25 cellular contexts compared by ENCODE assay signal in the genomic region with DNA sequence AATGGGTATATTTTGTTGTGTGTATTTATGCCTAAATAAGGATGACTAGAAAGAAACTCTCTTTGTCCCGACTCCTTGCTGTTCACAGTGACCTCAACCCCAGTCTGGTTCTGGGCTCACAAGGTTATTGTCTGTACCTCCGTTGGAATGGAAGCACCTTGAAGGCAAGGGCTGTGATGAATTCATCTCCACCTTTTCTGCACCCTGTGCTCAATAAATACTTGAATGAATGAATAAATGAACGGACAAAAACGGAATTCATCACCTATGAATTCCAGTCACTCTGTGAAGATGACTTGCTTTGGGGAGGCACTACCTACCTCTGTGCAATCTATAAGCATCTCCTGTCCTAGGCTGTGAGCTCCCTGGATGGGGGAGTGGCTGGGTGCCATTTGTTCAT. TPM values are rescaled to one million over a fixed set of nuclear protein-coding genes. Genes with fewer than 3 reads are reported as not detected.
DNase-seq lines count a peak whose midpoint lies in the region; ATAC-seq, FAIRE-seq and TF ChIP-seq lines count a peak whose summit lies in the region.
"Had no signal": no experiment of that assay in that cellular context is flagged by ENCODE, and none has a peak within 500 bp of the region (broad histone marks: within the 10 kb centered on the region; RNA-seq: fewer than 3 reads in every experiment).

No MANE protein-coding gene starts in this region.

- peak overlapping the region in 11 of 12 donors; percentile 83 to 98 (median 91) for H3K27ac ChIP-seq in heart left ventricle
- H3K27ac ChIP-seq in endothelial cell of umbilical vein (ENCODE audit: insufficient read depth, low read depth, low read length) = peak overlapping the region; percentile 87
- H3K27ac ChIP-seq in prostate gland = peak overlapping the region; percentile 52 to 66
- H3K27ac ChIP-seq in transverse colon = peak overlapping the region; percentile 74 to 98 (median 94)
- H3K27ac ChIP-seq: C4-2B had no signal

- no peak overlapping the region for H3K4me3 Mint-ChIP-seq in natural killer cell
- H3K4me3 Mint-ChIP-seq: activated CD4-positive, alpha-beta T cell treated with anti-CD3 and anti-CD28 coated beads, Interleukin-2, amount 10 ng/mL, durations not matched to agents 24 days and 14 days; memory B cell; neural crest cell had no signal

- no peaks in the 10 kb centered on the region for H3K27me3 Mint-ChIP-seq in natural killer cell (ENCODE audit: low read depth in 2 of 2)
- H3K27me3 Mint-ChIP-seq: activated CD4-positive, alpha-beta T cell treated with anti-CD3 and anti-CD28 coated beads, Interleukin-2, amount 10 ng/mL, durations not matched to agents 24 days and 14 days had no signal

- 72 to 86% (median 79%) methylated on average over 4 of the region's 4 CpGs for WGBS in heart left ventricle, 4 donors
- WGBS in prostate gland = 92% methylated on average over 4 of the region's 4 CpGs
- 88 to 100% methylated on average over 2 to 4 of the region's 4 CpGs for WGBS in transverse colon (ENCODE audit: low coverage in 1 of 2), 2 donors

- peaks cover 96% of the 10 kb centered on the region for H3K79me2 ChIP-seq in endothelial cell of umbilical vein (ENCODE audit: control insufficient read depth, insufficient read depth, low read length)

- in situ Hi-C loops in transverse colon (cut with MboI; ENCODE audit: low pct_ligation_motif_present in 1 of 4, low pct_unique_long_range_greater_than_20kb in 1 of 4, low sequenced_read_pairs in 3 of 4) = no loop called here

- peak overlapping the region; percentile 52 for H3K9ac ChIP-seq in endothelial cell of umbilical vein (replicated peaks; ENCODE audit: extremely low read depth, insufficient read depth, low read length)

- H3K36me3 ChIP-seq in heart left ventricle (peaks cover 0 to 54% (median 26%) of the 10 kb centered on the region in 9 donors), endothelial cell of umbilical vein (ENCODE audit: control insufficient read depth in 2 of 2, extremely low read depth in 1 of 2, insufficient read depth in 2 of 2, low read length in 2 of 2) (peaks cover 39 to 57% of the 10 kb centered on the region in 2 experiments), prostate gland (no peaks in the 10 kb centered on the region), transverse colon (no peaks in the 10 kb centered on the region)

- H3K4me3 ChIP-seq in heart left ventricle (no peak overlapping the region), endothelial cell of umbilical vein (replicated peaks in 1 of 3; ENCODE audit: insufficient read depth in 1 of 3, low read depth in 1 of 3, low read length in 3 of 3) (no peak overlapping the region), prostate gland (no peak overlapping the region), transverse colon (no peak overlapping the region), foreskin fibroblast (ENCODE audit: low read depth in 1 of 2, low read length in 2 of 2) (no peak overlapping the region)

- POLR2A ChIA-PET in endothelial cell of umbilical vein (lab: Charles Lee) = no interaction called here

- CTCF ChIA-PET in endothelial cell of umbilical vein (lab: Charles Lee) = interaction anchor here (1.3 kb wide), 1 partner anchor 41 kb away, joined by 3 read pairs; no protein-coding TSS in a partner anchor

- no peak for TF ChIP-seq CTCF in heart left ventricle (IDR thresholded peaks at IDR 0.05)
- TF ChIP-seq CTCF in endothelial cell of umbilical vein (IDR thresholded peaks at IDR 0.05; ENCODE audit: extremely low read depth in 1 of 2, insufficient read depth in 1 of 2, low read depth in 1 of 2, low read length in 2 of 2) = no peak
- no peak for TF ChIP-seq CTCF in prostate gland (IDR thresholded peaks at IDR 0.05)
- TF ChIP-seq CTCF in transverse colon (IDR thresholded peaks at IDR 0.05) = no peak
- no peak for TF ChIP-seq CTCF in foreskin fibroblast (IDR thresholded peaks at IDR 0.05; ENCODE audit: low read depth, low read length)
- TF ChIP-seq CTCF in natural killer cell (IDR thresholded peaks at IDR 0.05) = no peak

- intact Hi-C loops in heart left ventricle (cut with DNase I) (loop anchor here (2.0 to 5.0 kb wide), 5 partner anchors 39 to 65 kb away; a partner anchor contains a TSS), Right ventricle myocardium superior (cut with DNase I) (loop anchor here (5.0 kb wide), 1 partner anchor 39 kb away; a partner anchor contains a TSS), endothelial cell of umbilical vein (cut with micrococcal nuclease) (loop anchor here (1.0 kb wide), 1 partner anchor 8 kb away; no protein-coding TSS in a partner anchor), prostate gland (cut with DNase I) (loop anchor here (5.0 kb wide), 1 partner anchor 44 kb away; no protein-coding TSS in a partner anchor), transverse colon (cut with DNase I; ENCODE audit: low total_unique reads) (no loop called here), natural killer cell (cut with micrococcal nuclease) (no loop called here)

- no TSS peak for BruUV-seq in endothelial cell of umbilical vein (replicated peaks; lab: Mats Ljungman, UMichigan)

- no peaks in the 10 kb centered on the region for H3K4me1 Mint-ChIP-seq in natural killer cell
- H3K4me1 Mint-ChIP-seq: activated CD4-positive, alpha-beta T cell treated with anti-CD3 and anti-CD28 coated beads, Interleukin-2, amount 10 ng/mL, durations not matched to agents 24 days and 14 days; memory B cell had no signal

- peak; percentile 37 for FAIRE-seq in endothelial cell of umbilical vein (lab: Jason Lieb, UNC)
- FAIRE-seq: A204.1, G401.6, GM19239, keratinocyte had no signal

- no peaks in the 10 kb centered on the region for H3K36me3 Mint-ChIP-seq in natural killer cell
- H3K36me3 Mint-ChIP-seq: memory B cell had no signal

- no peaks in the 10 kb centered on the region for H3K9me3 Mint-ChIP-seq in natural killer cell
- H3K9me3 Mint-ChIP-seq: activated CD4-positive, alpha-beta T cell treated with anti-CD3 and anti-CD28 coated beads, Interleukin-2, amount 10 ng/mL, durations not matched to agents 24 days and 14 days; activated T-helper 2 cell treated with anti-CD3 and anti-CD28 coated beads, Interferon-gamma antibody, Interleukin-2, Interleukin-4, amounts not matched to agents 10 μg/mL and 5 μg/mL and 100 μg/mL, durations not matched to agents 14 hours and 24 hours and 36 hours; memory B cell; neural crest cell had no signal

- H3K9me1 ChIP-seq in endothelial cell of umbilical vein (replicated peaks; ENCODE audit: control insufficient read depth, extremely low read depth, insufficient read depth, low read length) = no peaks in the 10 kb centered on the region

- no peak overlapping the region for H2AFZ ChIP-seq in endothelial cell of umbilical vein (ENCODE audit: low read depth, low read length)

- TF ChIP-seq POLR2A in heart left ventricle (IDR thresholded peaks at IDR 0.05) = no peak
- no peak for TF ChIP-seq POLR2A in endothelial cell of umbilical vein (IDR thresholded peaks at IDR 0.05; ENCODE audit: low read depth, low read length)
- TF ChIP-seq POLR2A in prostate gland (IDR thresholded peaks at IDR 0.05) = no peak
- TF ChIP-seq POLR2A in transverse colon (IDR thresholded peaks at IDR 0.05) = no peak

- dilution Hi-C loops in endothelial cell of umbilical vein (cut with MboI; ENCODE audit: extremely low pct_ligation_motif_present, low sequenced_read_pairs) = no loop called here

- ATAC-seq in heart left ventricle = no peak
- ATAC-seq in Right ventricle myocardium superior (ENCODE audit: poor library complexity) = no peak
- no peak for ATAC-seq in natural killer cell

- no peak overlapping the region for H3K4me2 ChIP-seq in endothelial cell of umbilical vein (ENCODE audit: insufficient read depth, low read length)

- H3K9me3 ChIP-seq in heart left ventricle (no peaks in the 10 kb centered on the region), endothelial cell of umbilical vein (replicated peaks; ENCODE audit: control insufficient read depth, insufficient read depth, low read length) (no peaks in the 10 kb centered on the region), prostate gland (no peaks in the 10 kb centered on the region), transverse colon (no peaks in the 10 kb centered on the region)

- H3K27me3 ChIP-seq in heart left ventricle = no peaks in the 10 kb centered on the region
- H3K27me3 ChIP-seq in endothelial cell of umbilical vein (ENCODE audit: control insufficient read depth in 2 of 2, insufficient read depth in 2 of 2, low read length in 2 of 2) = no peaks in the 10 kb centered on the region
- H3K27me3 ChIP-seq in prostate gland (replicated peaks; ENCODE audit: insufficient read depth) = no peaks in the 10 kb centered on the region
- no peaks in the 10 kb centered on the region for H3K27me3 ChIP-seq in transverse colon

- no peak overlapping the region for H3K27ac Mint-ChIP-seq in natural killer cell
- H3K27ac Mint-ChIP-seq: activated CD4-positive, alpha-beta T cell treated with anti-CD3 and anti-CD28 coated beads, Interleukin-2, amount 10 ng/mL, durations not matched to agents 24 days and 14 days; activated T-helper 2 cell treated with anti-CD3 and anti-CD28 coated beads, Interferon-gamma antibody, Interleukin-2, Interleukin-4, amounts not matched to agents 10 μg/mL and 5 μg/mL and 100 μg/mL, durations not matched to agents 14 hours and 24 hours and 36 hours; memory B cell had no signal

- DNase-seq in heart left ventricle = no peak
- DNase-seq in Right ventricle myocardium superior = no peak
- peak; percentile 44 for DNase-seq in endothelial cell of umbilical vein (ENCODE audit: low read depth, low spot score)
- DNase-seq in prostate gland (ENCODE audit: low spot score) = no peak
- no peak for DNase-seq in transverse colon
- no peak for DNase-seq in foreskin fibroblast
- no peak for DNase-seq in natural killer cell
- no peak for DNase-seq in A172 (ENCODE audit: low spot score)
- DNase-seq: activated CD4-positive, alpha-beta T cell treated with anti-CD3 and anti-CD28 coated beads, Interleukin-2, amount 10 ng/mL, durations not matched to agents 24 days and 14 days; caudate nucleus; DMS 273 treated with DMSO at 0.1 percent for 48 hours; H7; hippocampal formation; NCI-H1436; NCI-H526; retina; SW 1271 had no signal

- H3K4me1 ChIP-seq in heart left ventricle (peaks cover 30 to 100% (median 94%) of the 10 kb centered on the region in 12 donors), endothelial cell of umbilical vein (ENCODE audit: control insufficient read depth, extremely low read depth, insufficient read depth, low read length) (peaks cover 62% of the 10 kb centered on the region), prostate gland (replicated peaks) (peaks cover 22% of the 10 kb centered on the region), transverse colon (peaks cover 69 to 78% (median 74%) of the 10 kb centered on the region in 4 donors)

- TF ChIP-seq EP300 in transverse colon (IDR thresholded peaks at IDR 0.05; ENCODE audit: low read depth) = no peak

- H4K20me1 ChIP-seq in endothelial cell of umbilical vein (replicated peaks; ENCODE audit: control insufficient read depth, extremely low read depth, insufficient read depth, low read length) = no peaks in the 10 kb centered on the region

RNA-seq across cellular contexts. Expression of a gene that starts 39.3 kb away (rescaled TPM):
- total RNA-seq in heart left ventricle (100 to 1,000 TPM; 202 to 608 (median 304) TPM), Right ventricle myocardium superior (263 TPM), endothelial cell of umbilical vein (3,499 and 3,960 TPM in 2 replicates), prostate gland (100 to 1,000 TPM; 135 to 257 TPM), transverse colon (100 to 1,000 TPM; 107 to 343 (median 228) TPM), natural killer cell (under 1 TPM; 0.54 to 0.93 (median 0.90) TPM)
- polyA plus RNA-seq in heart left ventricle (100 to 1,000 TPM; 164 to 315 TPM), endothelial cell of umbilical vein (734 and 849 TPM in 2 replicates)
- 751 and 1,165 TPM in 2 replicates for polyA plus RNA-seq in endothelial cell of umbilical vein (2011; cell fraction: cytosol; rRNA removed)
- polyA plus RNA-seq in endothelial cell of umbilical vein (2011; cell fraction: nucleus; rRNA removed) = 1,616 and 1,967 TPM in 2 replicates
- polyA plus RNA-seq in endothelial cell of umbilical vein (2012) = 1,500 and 2,412 TPM in 2 replicates
- polyA minus RNA-seq in endothelial cell of umbilical vein = 1,494 and 1,598 TPM in 2 replicates
- polyA minus RNA-seq in endothelial cell of umbilical vein (2011; cell fraction: cytosol; rRNA and poly(A)+ RNA removed) = 16.5 TPM
- polyA minus RNA-seq in endothelial cell of umbilical vein (2011; cell fraction: nucleus; rRNA and poly(A)+ RNA removed) = 1,216 and 2,140 TPM in 2 replicates
- total RNA-seq in A172 (2014; rRNA removed; shearing (Covaris generic)) = 17.9 and 18.3 TPM in 2 replicates

Comparison
In these comparisons a context has a peak if more than half of its experiments do, and no peak if none do; other contexts are left out.
1. intact Hi-C loops: an anchor here in heart left ventricle (2.0 to 5.0 kb wide), Right ventricle myocardium superior (5.0 kb wide), endothelial cell of umbilical vein (1.0 kb wide) and prostate gland (5.0 kb wide); none called in transverse colon and natural killer cell.